In genomic region chr14:97781961-97782360, GRCh38 we compare ENCODE assay signal across 30 cellular contexts.
"Had no signal": no experiment of that assay in that cellular context is flagged by ENCODE, and none has a peak within 500 bp of the region (broad histone marks: within the 10 kb centered on the region; RNA-seq: fewer than 3 reads in every experiment).

No MANE protein-coding gene starts in this region.

- H2AFZ ChIP-seq: parathyroid adenoma had no signal

- H3K27ac ChIP-seq: neutrophil, ovary, parathyroid adenoma, psoas muscle, right lobe of liver, sigmoid colon, suprapubic skin, testis, tibial artery, transverse colon, upper lobe of left lung, vagina had no signal

- H3K36me3 Mint-ChIP-seq: stimulated activated memory B cell treated with anti-CD40 and anti-IgM and Interleukin-4, amounts not matched to agents 10 μg/mL and 1 μg/mL and 100 μg/mL, for 72 hours had no signal

- DNase-seq: naive thymus-derived CD4-positive, alpha-beta T cell; natural killer cell; nucleus accumbens; ovary; posterior cingulate gyrus; psoas muscle; right cardiac atrium; right lobe of liver; sigmoid colon; small intestine; stimulated activated CD4-positive, alpha-beta T cell treated with anti-CD3 and anti-CD28 coated beads, Interleukin-15, amount 100 ng/mL, for 24 hours; stimulated activated CD4-positive, alpha-beta T cell treated with anti-CD3 and anti-CD28 coated beads, Interleukin-2, amount 100 ng/mL, for 24 hours; stimulated activated CD4-positive, alpha-beta T cell treated with anti-CD3 and anti-CD28 coated beads, Interleukin-4, amount 100 ng/mL, for 1 hour; stimulated activated CD4-positive, alpha-beta T cell treated with anti-CD3 and anti-CD28 coated beads, Interleukin-4, amount 100 ng/mL, for 4 hours; stimulated activated CD8-positive, alpha-beta memory T cell treated with anti-CD3 and anti-CD28 coated beads, Interleukin-4, amount 100 ng/mL, for 48 hours; stimulated activated naive CD4-positive, alpha-beta T cell; stimulated activated naive CD8-positive, alpha-beta T cell treated with anti-CD3 and anti-CD28 coated beads, Interleukin-15, amount 100 ng/mL, for 72 hours; stimulated activated naive CD8-positive, alpha-beta T cell treated with anti-CD3 and anti-CD28 coated beads, Interleukin-15, Interleukin-2, amounts not matched to agents 100 U/mL and 50 U/mL, for 24 hours; substantia nigra; testis; tibial artery; transverse colon; upper lobe of left lung had no signal

- H3K9me3 ChIP-seq: neutrophil, ovary, psoas muscle, right lobe of liver, sigmoid colon, suprapubic skin, testis, tibial artery, transverse colon, upper lobe of left lung, vagina had no signal

- H3K36me3 ChIP-seq: neutrophil, ovary, right lobe of liver, sigmoid colon, suprapubic skin, tibial artery, transverse colon, upper lobe of left lung, vagina had no signal

- H3K27ac Mint-ChIP-seq: natural killer cell; nephron; progenitor cell of endocrine pancreas; stimulated activated memory B cell treated with anti-CD40 and anti-IgM and Interleukin-4, amounts not matched to agents 10 μg/mL and 1 μg/mL and 100 μg/mL, for 72 hours; stimulated activated naive CD8-positive, alpha-beta T cell treated with anti-CD3 and anti-CD28 coated beads, Interleukin-15, amount 100 ng/mL, for 72 hours had no signal

- H3K4me1 ChIP-seq: parathyroid adenoma, psoas muscle, right lobe of liver, sigmoid colon, suprapubic skin, testis, tibial artery, transverse colon, upper lobe of left lung, vagina had no signal

- H3K79me2 ChIP-seq: parathyroid adenoma had no signal

- H3K4me1 Mint-ChIP-seq: nephron; stimulated activated memory B cell treated with anti-CD40 and anti-IgM and Interleukin-4, amounts not matched to agents 10 μg/mL and 1 μg/mL and 100 μg/mL, for 72 hours had no signal

- H3K9ac ChIP-seq: parathyroid adenoma had no signal

- H3K9me3 Mint-ChIP-seq: natural killer cell had no signal

- H3K27me3 Mint-ChIP-seq: naive thymus-derived CD4-positive, alpha-beta T cell; stimulated activated memory B cell treated with anti-CD40 and anti-IgM and Interleukin-4, amounts not matched to agents 10 μg/mL and 1 μg/mL and 100 μg/mL, for 72 hours; stimulated activated naive CD8-positive, alpha-beta T cell treated with anti-CD3 and anti-CD28 coated beads, Interleukin-15, amount 100 ng/mL, for 72 hours had no signal

- H3K4me3 Mint-ChIP-seq: natural killer cell; nephron; stimulated activated memory B cell treated with anti-CD40 and anti-IgM and Interleukin-4, amounts not matched to agents 10 μg/mL and 1 μg/mL and 100 μg/mL, for 72 hours; stimulated activated naive CD8-positive, alpha-beta T cell treated with anti-CD3 and anti-CD28 coated beads, Interleukin-15, amount 100 ng/mL, for 72 hours had no signal

- H3K27me3 ChIP-seq: neutrophil, ovary, right lobe of liver, sigmoid colon, suprapubic skin, testis, transverse colon, upper lobe of left lung, vagina had no signal

- H3K4me3 ChIP-seq: ovary, psoas muscle, right lobe of liver, sigmoid colon, suprapubic skin, testis, tibial artery, transverse colon, upper lobe of left lung, vagina had no signal

- ATAC-seq: naive thymus-derived CD4-positive, alpha-beta T cell; natural killer cell; psoas muscle; right cardiac atrium; right lobe of liver; stimulated activated memory B cell treated with anti-CD40 and anti-IgM and Interleukin-4, amounts not matched to agents 10 μg/mL and 1 μg/mL and 100 μg/mL, for 72 hours; stimulated activated naive CD8-positive, alpha-beta T cell treated with anti-CD3 and anti-CD28 coated beads, Interleukin-15, amount 100 ng/mL, for 72 hours; stimulated activated naive CD8-positive, alpha-beta T cell treated with anti-CD3 and anti-CD28 coated beads, Interleukin-15, Interleukin-2, amounts not matched to agents 100 U/mL and 50 U/mL, for 24 hours had no signal
